In genomic region chr10:33114451-33114944, GRCh38 we compare ENCODE assay signal across 13 cellular contexts.
A peak's percentile ranks its signal among the peaks of the same experiment; 100 is the strongest.
DNase-seq lines count a peak whose midpoint lies in the region; ATAC-seq and TF ChIP-seq lines count a peak whose summit lies in the region.
"Had no signal": no experiment of that assay in that cellular context is flagged by ENCODE, and none has a peak within 500 bp of the region (broad histone marks: within the 10 kb centered on the region; RNA-seq: fewer than 3 reads in every experiment).

No MANE protein-coding gene starts in this region.

- H4K91ac ChIP-seq in trophoblast cell (ENCODE audit: low read depth, low read length): no peak overlapping the region

- TF ChIP-seq CTCF in OCI-LY3 (IDR thresholded peaks at IDR 0.05; ENCODE audit: low read depth, low read length) (no peak), chondrocyte (IDR thresholded peaks at IDR 0.05) (no peak)

- H2AFZ ChIP-seq in OCI-LY3 (ENCODE audit: low read depth, low read length): no peak overlapping the region
- H2AFZ ChIP-seq in trophoblast cell (ENCODE audit: insufficient read depth, low read length, poor library complexity): no peak overlapping the region
- H2AFZ ChIP-seq: neural progenitor cell had no signal

- H3K36me3 ChIP-seq in OCI-LY3 (replicated peaks; ENCODE audit: low read depth, low read length): no peaks in the 10 kb centered on the region
- H3K36me3 ChIP-seq in trophoblast cell (ENCODE audit: control insufficient read depth in 1 of 2, insufficient read depth in 2 of 2, low read length in 2 of 2): no peaks in the 10 kb centered on the region
- H3K36me3 ChIP-seq: cardiac muscle cell, neural progenitor cell had no signal

- no peak overlapping the region for H3K9ac ChIP-seq in OCI-LY3 (ENCODE audit: low read length)
- no peak overlapping the region for H3K9ac ChIP-seq in trophoblast cell (ENCODE audit: low read length)
- H3K9ac ChIP-seq: neural progenitor cell had no signal

- H3K27me3 Mint-ChIP-seq in activated CD8-positive, alpha-beta memory T cell treated with anti-CD3 and anti-CD28 coated beads, Interleukin-2, amount 10 ng/mL, durations not matched to agents 7 days and 5 days: peaks cover 2% of the 10 kb centered on the region
- H3K27me3 Mint-ChIP-seq in chondrocyte (ENCODE audit: low read depth): no peaks in the 10 kb centered on the region
- H3K27me3 Mint-ChIP-seq: type B pancreatic cell had no signal

- H3K23ac ChIP-seq in trophoblast cell (ENCODE audit: low read length): no peak overlapping the region

- H3K9me3 Mint-ChIP-seq in activated CD8-positive, alpha-beta memory T cell treated with anti-CD3 and anti-CD28 coated beads, Interleukin-2, amount 10 ng/mL, durations not matched to agents 7 days and 5 days (ENCODE audit: low read depth): no peaks in the 10 kb centered on the region
- H3K9me3 Mint-ChIP-seq in chondrocyte (ENCODE audit: low read depth): no peaks in the 10 kb centered on the region
- H3K9me3 Mint-ChIP-seq: neural progenitor cell, type B pancreatic cell had no signal

- peaks cover 8% of the 10 kb centered on the region for H3K79me1 ChIP-seq in trophoblast cell (ENCODE audit: low read length)

- H3K4me1 Mint-ChIP-seq in activated CD8-positive, alpha-beta memory T cell treated with anti-CD3 and anti-CD28 coated beads, Interleukin-2, amount 10 ng/mL, durations not matched to agents 7 days and 5 days: peaks cover 76% of the 10 kb centered on the region
- peaks cover 51% of the 10 kb centered on the region for H3K4me1 Mint-ChIP-seq in chondrocyte (ENCODE audit: low read depth)

- no peak overlapping the region for H3K14ac ChIP-seq in trophoblast cell (ENCODE audit: low read length)

- peak overlapping the region; percentile 1 for H3K4me3 Mint-ChIP-seq in activated CD8-positive, alpha-beta memory T cell treated with anti-CD3 and anti-CD28 coated beads, Interleukin-2, amount 10 ng/mL, durations not matched to agents 7 days and 5 days
- H3K4me3 Mint-ChIP-seq in chondrocyte (ENCODE audit: unreplicated experiment): no peak overlapping the region
- H3K4me3 Mint-ChIP-seq: neural progenitor cell, type B pancreatic cell had no signal

- no peaks in the 10 kb centered on the region for H3K36me3 Mint-ChIP-seq in activated CD8-positive, alpha-beta memory T cell treated with anti-CD3 and anti-CD28 coated beads, Interleukin-2, amount 10 ng/mL, durations not matched to agents 7 days and 5 days
- H3K36me3 Mint-ChIP-seq in chondrocyte (ENCODE audit: low read depth): no peaks in the 10 kb centered on the region
- H3K36me3 Mint-ChIP-seq: neural progenitor cell, type B pancreatic cell had no signal

- H3K4ac ChIP-seq in trophoblast cell (ENCODE audit: low read depth, low read length): no peak overlapping the region

- peak; percentile 14 for ATAC-seq in activated CD8-positive, alpha-beta memory T cell treated with anti-CD3 and anti-CD28 coated beads, Interleukin-2, amount 10 ng/mL, durations not matched to agents 7 days and 5 days
- no peak for ATAC-seq in HG03095 (IDR thresholded peaks at IDR 0.05; ENCODE audit: unreplicated experiment)

- H4K8ac ChIP-seq in trophoblast cell (ENCODE audit: low read depth, low read length): no peak overlapping the region

- no peak for DNase-seq in activated CD8-positive, alpha-beta memory T cell treated with anti-CD3 and anti-CD28 coated beads, Interleukin-2, amount 10 ng/mL, durations not matched to agents 7 days and 5 days
- no peak for DNase-seq in activated CD8-positive, alpha-beta memory T cell treated with anti-CD3 and anti-CD28 coated beads for 24 hours
- DNase-seq in chondrocyte (ENCODE audit: low spot score) (no peak), trophoblast cell (peak in 1 of 2 donors; percentile 67), NCI-H1105 treated with DMSO at 0.1 percent for 48 hours (lab: John Stamatoyannopoulos, UW) (no peak), DMS79 treated with DMSO at 0.1 percent for 48 hours (lab: John Stamatoyannopoulos, UW) (no peak)
- DNase-seq: activated CD4-positive, alpha-beta T cell treated with anti-CD3 and anti-CD28 coated beads for 48 hours; stimulated activated CD4-positive, alpha-beta T cell treated with anti-CD3 and anti-CD28 coated beads, Interleukin-4, amount 100 ng/mL, for 24 hours had no signal

- H3K27me3 ChIP-seq in OCI-LY3 (ENCODE audit: low read depth, low read length) (peaks cover 24% of the 10 kb centered on the region), trophoblast cell (ENCODE audit: insufficient read depth, low read length) (no peaks in the 10 kb centered on the region)
- H3K27me3 ChIP-seq: cardiac muscle cell, neural progenitor cell had no signal

- H2BK5ac ChIP-seq in trophoblast cell (ENCODE audit: low read depth, low read length, poor library complexity): no peak overlapping the region

- H3K27ac Mint-ChIP-seq in activated CD8-positive, alpha-beta memory T cell treated with anti-CD3 and anti-CD28 coated beads, Interleukin-2, amount 10 ng/mL, durations not matched to agents 7 days and 5 days: peak overlapping the region; percentile 76
- peak overlapping the region; percentile 60 for H3K27ac Mint-ChIP-seq in chondrocyte (ENCODE audit: unreplicated experiment)
- H3K27ac Mint-ChIP-seq: neural progenitor cell, type B pancreatic cell had no signal

- peak overlapping the region; percentile 38 for H2BK120ac ChIP-seq in trophoblast cell (ENCODE audit: insufficient read depth, low read length, poor library complexity)

- H3K4me2 ChIP-seq in OCI-LY3 (ENCODE audit: low read length) (peak overlapping the region; percentile 34), trophoblast cell (ENCODE audit: low read length) (peak overlapping the region; percentile 6)
- H3K4me2 ChIP-seq: neural progenitor cell had no signal

- no peak overlapping the region for H4K12ac ChIP-seq in trophoblast cell (ENCODE audit: low read depth, low read length)

- H3K4me3 ChIP-seq in OCI-LY3 (ENCODE audit: low read length) (no peak overlapping the region), trophoblast cell (ENCODE audit: low read depth, low read length) (no peak overlapping the region)
- H3K4me3 ChIP-seq: cardiac muscle cell, neural progenitor cell had no signal

- H3K4me1 ChIP-seq in OCI-LY3 (ENCODE audit: low read length) (peaks cover 16% of the 10 kb centered on the region), trophoblast cell (ENCODE audit: control insufficient read depth in 1 of 2, insufficient read depth in 2 of 2, low read length in 2 of 2) (peaks cover 0 to 11% of the 10 kb centered on the region in 2 experiments)

- H2BK12ac ChIP-seq in trophoblast cell (ENCODE audit: low read length): no peak overlapping the region

- CTCF ChIA-PET in activated CD8-positive, alpha-beta memory T cell treated with anti-CD3 and anti-CD28 coated beads, Interleukin-2, amount 10 ng/mL, durations not matched to agents 7 days and 5 days (lab: Charles Lee): interaction anchor here (0.9 kb wide), 2 partner anchors 8 to 12 kb away, joined by 3 read pairs; no protein-coding TSS in a partner anchor

- WGBS in trophoblast cell (ENCODE audit: extremely low coverage, insufficient coverage, insufficient read length): no CpG with 5 or more reads among the region's 5 CpGs

- no peak overlapping the region for H2AK5ac ChIP-seq in trophoblast cell (ENCODE audit: low read length)

- H3K27ac ChIP-seq in OCI-LY3 (ENCODE audit: low read length) (no peak overlapping the region), trophoblast cell (ENCODE audit: low read depth, low read length) (peak overlapping the region; percentile 54)
- H3K27ac ChIP-seq: cardiac muscle cell, neural progenitor cell had no signal

- H3K9me3 ChIP-seq in OCI-LY3 (ENCODE audit: insufficient read depth, low read length) (no peaks in the 10 kb centered on the region), trophoblast cell (ENCODE audit: insufficient read depth, low read depth, low read length) (no peaks in the 10 kb centered on the region)

- H3K79me2 ChIP-seq in OCI-LY3 (ENCODE audit: low read length) (no peaks in the 10 kb centered on the region), trophoblast cell (ENCODE audit: control insufficient read depth, insufficient read depth, low read length, poor library complexity) (no peaks in the 10 kb centered on the region)

- H3K18ac ChIP-seq in trophoblast cell (ENCODE audit: low read length): no peak overlapping the region

- no peaks in the 10 kb centered on the region for H4K20me1 ChIP-seq in OCI-LY3 (ENCODE audit: insufficient read depth, low read length)
